ENCODE assay signal across 10 cellular contexts in the genomic region with DNA sequence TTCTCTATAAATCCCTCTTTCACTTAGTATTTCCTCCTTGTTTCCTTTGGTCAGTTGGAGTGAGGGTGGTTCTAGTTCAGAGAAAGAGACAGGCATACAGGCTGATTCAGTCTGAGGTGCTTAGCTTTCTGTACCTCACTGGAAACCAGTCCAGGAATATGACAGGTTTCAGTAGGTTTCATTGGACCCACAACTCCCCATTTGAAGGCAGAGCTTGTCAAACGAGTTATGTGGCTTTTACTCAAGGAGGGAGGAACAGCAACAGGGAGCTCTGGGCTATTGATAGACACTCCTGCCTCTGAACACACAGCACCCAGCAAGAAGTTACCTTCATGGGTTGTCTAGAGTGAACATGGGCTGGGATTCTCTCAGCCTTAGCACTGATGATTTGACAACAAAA. TPM values are rescaled to one million over a fixed set of nuclear protein-coding genes. Genes with fewer than 3 reads are reported as not detected.
A peak's percentile ranks its signal among the peaks of the same experiment; 100 is the strongest.
DNase-seq lines count a peak whose midpoint lies in the region; ATAC-seq and TF ChIP-seq lines count a peak whose summit lies in the region.
"Had no signal": no experiment of that assay in that cellular context is flagged by ENCODE, and none has a peak within 500 bp of the region (broad histone marks: within the 10 kb centered on the region; RNA-seq: fewer than 3 reads in every experiment).

No MANE protein-coding gene starts in this region.

- H3K27ac Mint-ChIP-seq in natural killer cell, result peak overlapping the region; percentile 44 to 85

- H3K36me3 ChIP-seq in heart right ventricle (peaks cover 0 to 22% (median 0%) of the 10 kb centered on the region in 9 donors), colonic mucosa (no peaks in the 10 kb centered on the region), uterus (no peaks in the 10 kb centered on the region), WERI-Rb-1 (peaks cover 59% of the 10 kb centered on the region)

- H3K36me3 Mint-ChIP-seq in natural killer cell, result no peaks in the 10 kb centered on the region

- peak overlapping the region; percentile 45 for H3K4me3 Mint-ChIP-seq in natural killer cell

- no peak for DNase-seq in heart right ventricle
- DNase-seq in Right ventricle myocardium inferior (ENCODE audit: missing footprints), result no peak
- DNase-seq in colonic mucosa, result peak; percentile 78
- no peak for DNase-seq in natural killer cell
- DNase-seq in uterus, result no peak
- no peak for DNase-seq in foreskin melanocyte
- DNase-seq in WERI-Rb-1, result no peak
- DNase-seq: SJCRH30; stimulated activated naive CD4-positive, alpha-beta T cell had no signal

- H3K4me1 Mint-ChIP-seq in natural killer cell, result peaks cover 77 to 78% of the 10 kb centered on the region in 2 donors

- intact Hi-C loops in heart right ventricle (cut with DNase I), result loop anchor here in 2 of 10 donors (5.0 kb wide), 2 partner anchors 45 to 50 kb away; no protein-coding TSS in a partner anchor
- intact Hi-C loops in Right ventricle myocardium inferior (cut with DNase I), result no loop called here
- intact Hi-C loops in colonic mucosa (cut with DNase I), result no loop called here
- intact Hi-C loops in natural killer cell (cut with micrococcal nuclease), result no loop called here
- intact Hi-C loops in uterus (cut with DNase I; ENCODE audit: low total_unique reads), result no loop called here

- TF ChIP-seq POLR2A in uterus (IDR thresholded peaks at IDR 0.05), result peak in 1 of 2 donors; percentile 12

- no peaks in the 10 kb centered on the region for H3K27me3 Mint-ChIP-seq in natural killer cell (ENCODE audit: low read depth in 2 of 2)

- H3K9me3 Mint-ChIP-seq in natural killer cell, result no peaks in the 10 kb centered on the region

- TF ChIP-seq CTCF in heart right ventricle (IDR thresholded peaks at IDR 0.05) (no peak), colonic mucosa (IDR thresholded peaks at IDR 0.05) (no peak), natural killer cell (IDR thresholded peaks at IDR 0.05) (no peak), uterus (IDR thresholded peaks at IDR 0.05) (no peak), WERI-Rb-1 (IDR thresholded peaks at IDR 0.05; ENCODE audit: low read depth, low read length) (no peak)

- H3K27ac ChIP-seq in heart right ventricle, result peak overlapping the region; percentile 88 to 99 (median 96)
- peak overlapping the region; percentile 95 for H3K27ac ChIP-seq in colonic mucosa
- H3K27ac ChIP-seq in uterus, result peak overlapping the region; percentile 98
- H3K27ac ChIP-seq in WERI-Rb-1, result no peak overlapping the region
- H3K27ac ChIP-seq: SJCRH30 had no signal

- ATAC-seq in heart right ventricle (no peak), Right ventricle myocardium inferior (no peak), natural killer cell (no peak), HG03139 (IDR thresholded peaks at IDR 0.05; ENCODE audit: unreplicated experiment) (no peak)

- 8 to 11% methylated on average over 1 of the region's 1 CpG for WGBS in heart right ventricle, 2 donors

- H3K4me3 ChIP-seq in heart right ventricle, result no peak overlapping the region
- no peak overlapping the region for H3K4me3 ChIP-seq in colonic mucosa
- no peak overlapping the region for H3K4me3 ChIP-seq in uterus
- no peak overlapping the region for H3K4me3 ChIP-seq in WERI-Rb-1 (ENCODE audit: low read depth, low read length)
- H3K4me3 ChIP-seq: SJCRH30 had no signal

- H3K4me1 ChIP-seq in heart right ventricle (peaks cover 72 to 100% (median 100%) of the 10 kb centered on the region in 9 donors), colonic mucosa (peaks cover 74% of the 10 kb centered on the region), uterus (peaks cover 41 to 76% of the 10 kb centered on the region in 2 donors)

- H3K27me3 ChIP-seq in heart right ventricle (no peaks in the 10 kb centered on the region), colonic mucosa (no peaks in the 10 kb centered on the region), uterus (no peaks in the 10 kb centered on the region), WERI-Rb-1 (ENCODE audit: insufficient read depth, low read depth, severe bottlenecking) (no peaks in the 10 kb centered on the region)
- H3K27me3 ChIP-seq: SJCRH30 had no signal

- peak overlapping the region in 1 of 2 donors; percentile 60 for H3K9ac ChIP-seq in colonic mucosa (ENCODE audit: low read depth in 2 of 2, low read length in 2 of 2)

- no peaks in the 10 kb centered on the region for H3K9me3 ChIP-seq in heart right ventricle
- H3K9me3 ChIP-seq in colonic mucosa, result no peaks in the 10 kb centered on the region
- no peaks in the 10 kb centered on the region for H3K9me3 ChIP-seq in uterus
- H3K9me3 ChIP-seq in WERI-Rb-1 (ENCODE audit: severe bottlenecking), result no peaks in the 10 kb centered on the region
- H3K9me3 ChIP-seq: SJCRH30 had no signal

RNA-seq across cellular contexts. Expression of gene ACTN4, which starts 14.5 kb away (rescaled TPM):
- total RNA-seq in heart right ventricle (100 to 1,000 TPM; 129 to 291 (median 149) TPM), Right ventricle myocardium inferior (145 TPM), colonic mucosa (1,000 to 10,000 TPM; 1,019 to 1,060 TPM), natural killer cell (100 to 1,000 TPM; 443 to 595 (median 541) TPM), uterus (100 to 1,000 TPM; 259 to 844 (median 429) TPM)
- polyA plus RNA-seq in heart right ventricle, result 100 to 1,000 TPM in 1 of 2 donors, 10 to 100 TPM in 1; 92.4 to 189 TPM

RNA-seq across cellular contexts. Expression of gene EIF3K, which starts 43.0 kb away (rescaled TPM):
- 100 to 1,000 TPM; 505 to 677 (median 631) TPM for total RNA-seq in heart right ventricle
- polyA plus RNA-seq in heart right ventricle, result 100 to 1,000 TPM; 572 to 845 TPM
- 660 TPM for total RNA-seq in Right ventricle myocardium inferior
- 100 to 1,000 TPM; 367 to 445 TPM for total RNA-seq in colonic mucosa
- total RNA-seq in natural killer cell, result 100 to 1,000 TPM; 232 to 262 (median 238) TPM
- total RNA-seq in uterus, result 100 to 1,000 TPM; 211 to 441 (median 246) TPM

RNA-seq across cellular contexts. Expression of gene MAP4K1, which starts 44.2 kb away (rescaled TPM):
- total RNA-seq in heart right ventricle (1 to 10 TPM in 8 of 10 donors, under 1 TPM in 2; 0.52 to 9.1 (median 1.5) TPM), Right ventricle myocardium inferior (3.1 TPM), colonic mucosa (1 to 10 TPM; 2.6 to 4.9 TPM), natural killer cell (100 to 1,000 TPM; 162 to 201 (median 163) TPM), uterus (1 to 10 TPM in 2 of 4 donors, under 1 TPM in 1, not detected in 1; 0.55 to 4.5 (median 3.6) TPM)
- polyA plus RNA-seq in heart right ventricle, result 1 to 10 TPM in 1 of 2 donors, under 1 TPM in 1; 0.99 to 2.1 TPM

Comparison
In these comparisons a context has a peak if more than half of its experiments do, and no peak if none do; other contexts are left out.
1. RNA of gene MAP4K1, which starts 44.2 kb away (total RNA-seq): 162 to 201 TPM in natural killer cell; 2.6 to 4.9 TPM in colonic mucosa, 0.55 to 4.5 TPM in uterus, 3.1 TPM in Right ventricle myocardium inferior (single experiment) and 0.52 to 9.1 TPM in heart right ventricle; every median in the first group is over 10 times any median in the second.